ENCODE assay signal across 8 cellular contexts in genomic region chr1:28087614-28088167, GRCh38. TPM values are rescaled to one million over a fixed set of nuclear protein-coding genes. Genes with fewer than 3 reads are reported as not detected.
DNase-seq lines count a peak whose midpoint lies in the region; ATAC-seq, FAIRE-seq and TF ChIP-seq lines count a peak whose summit lies in the region.

No MANE protein-coding gene starts in this region.

- 1 to 2% methylated on average over 16 of the region's 16 CpGs for WGBS in pancreas, 2 donors

- no peak for TF ChIP-seq POLR2A in H54 (IDR thresholded peaks at IDR 0.05; ENCODE audit: low read depth, low read length)

- POLR2A ChIA-PET in activated CD8-positive, alpha-beta T cell treated with anti-CD3 and anti-CD28 coated beads for 36 hours (lab: Charles Lee), result interaction anchor here (0.7 to 2.4 kb wide), 17 partner anchors 10 to 315 kb away, joined by 3 to 12 read pairs (median 4); partner anchors contain the start of gene STX12

- DNase-seq in GF-D8 (lab: John Stamatoyannopoulos, UW) (peak; percentile 40), fibroblast of the aortic adventitia (ENCODE audit: low read depth) (no peak), pancreas (no peak), NCI-H510A treated with DMSO at 0.1 percent for 48 hours (lab: John Stamatoyannopoulos, UW) (no peak), H54 (ENCODE audit: insufficient read length, low spot score) (no peak)
- DNase-seq in activated CD8-positive, alpha-beta T cell treated with anti-CD3 and anti-CD28 coated beads for 36 hours, result peak; percentile 54

- H3K27me3 ChIP-seq in HUES48 (ENCODE audit: control insufficient read depth, insufficient read depth, low read length), result no peaks in the 10 kb centered on the region
- H3K27me3 ChIP-seq in pancreas, result no peaks in the 10 kb centered on the region

- no peaks in the 10 kb centered on the region for H3K9me3 Mint-ChIP-seq in activated CD8-positive, alpha-beta T cell treated with anti-CD3 and anti-CD28 coated beads for 36 hours

- peaks cover 1% of the 10 kb centered on the region for H3K36me3 Mint-ChIP-seq in activated CD8-positive, alpha-beta T cell treated with anti-CD3 and anti-CD28 coated beads for 36 hours (ENCODE audit: low read depth)

- H3K27ac ChIP-seq in 22Rv1, result peak overlapping the region; percentile 94
- H3K27ac ChIP-seq in HUES48 (ENCODE audit: low read depth, low read length), result peak overlapping the region; percentile 91
- peak overlapping the region; percentile 72 to 80 (median 78) for H3K27ac ChIP-seq in pancreas

- peaks cover 4% of the 10 kb centered on the region; the same call in 1 of the 2 replicates for H3K4me1 ChIP-seq in HUES48 (ENCODE audit: control insufficient read depth, insufficient read depth, low read length)
- peaks cover 5 to 20% (median 19%) of the 10 kb centered on the region in 3 donors for H3K4me1 ChIP-seq in pancreas

- peaks cover 3% of the 10 kb centered on the region for H3K27me3 Mint-ChIP-seq in activated CD8-positive, alpha-beta T cell treated with anti-CD3 and anti-CD28 coated beads for 36 hours

- TF ChIP-seq CTCF in 22Rv1 (IDR thresholded peaks at IDR 0.05) (no peak), fibroblast of the aortic adventitia (IDR thresholded peaks at IDR 0.05; ENCODE audit: insufficient read depth, low read length) (no peak), pancreas (IDR thresholded peaks at IDR 0.05) (no peak)
- peak; percentile 36 for TF ChIP-seq CTCF in activated CD8-positive, alpha-beta T cell treated with anti-CD3 and anti-CD28 coated beads for 36 hours (IDR thresholded peaks at IDR 0.05)

- CTCF ChIA-PET in activated CD8-positive, alpha-beta T cell treated with anti-CD3 and anti-CD28 coated beads for 36 hours (lab: Charles Lee), result interaction anchor here (0.8 to 7.4 kb wide), 8 partner anchors 10 to 147 kb away, joined by 3 to 149 read pairs (median 4); no protein-coding TSS in a partner anchor

- H3K9ac ChIP-seq in HUES48 (ENCODE audit: low read depth, low read length), result peak overlapping the region; percentile 82

- peak overlapping the region; percentile 95 for H3K27ac Mint-ChIP-seq in activated CD8-positive, alpha-beta T cell treated with anti-CD3 and anti-CD28 coated beads for 36 hours

- H3K4me1 Mint-ChIP-seq in activated CD8-positive, alpha-beta T cell treated with anti-CD3 and anti-CD28 coated beads for 36 hours (ENCODE audit: low read depth), result peaks cover 33% of the 10 kb centered on the region

- H3K4me3 Mint-ChIP-seq in activated CD8-positive, alpha-beta T cell treated with anti-CD3 and anti-CD28 coated beads for 36 hours, result peak overlapping the region; percentile 94

- no peaks in the 10 kb centered on the region for H3K36me3 ChIP-seq in HUES48 (ENCODE audit: control insufficient read depth, insufficient read depth, low read length)
- no peaks in the 10 kb centered on the region for H3K36me3 ChIP-seq in pancreas

- ATAC-seq in activated CD8-positive, alpha-beta T cell treated with anti-CD3 and anti-CD28 coated beads for 36 hours, result peak; percentile 2
- ATAC-seq in pancreas, result peak in 3 of 4 donors; percentile 4 to 36 (median 11)

- H3K9me3 ChIP-seq in HUES48 (ENCODE audit: control insufficient read depth, insufficient read depth, low read length), result no peaks in the 10 kb centered on the region
- H3K9me3 ChIP-seq in pancreas, result no peaks in the 10 kb centered on the region

- H3K4me3 ChIP-seq in HUES48 (ENCODE audit: low read depth, low read length), result peak overlapping the region; percentile 92
- peak overlapping the region; percentile 100 for H3K4me3 ChIP-seq in fibroblast of the aortic adventitia (ENCODE audit: low read depth, low read length)
- H3K4me3 ChIP-seq in pancreas, result peak overlapping the region; percentile 51 to 89 (median 69)

- FAIRE-seq in pancreas (lab: Jason Lieb, UNC), result no peak
- no peak for FAIRE-seq in H54 (lab: Jason Lieb, UNC)

- intact Hi-C loops in activated CD8-positive, alpha-beta T cell treated with anti-CD3 and anti-CD28 coated beads for 36 hours (cut with micrococcal nuclease), result no loop called here
- intact Hi-C loops in pancreas (cut with DNase I), result no loop called here

RNA-seq across cellular contexts. Expression of gene EYA3, which starts 0.7 kb away (rescaled TPM):
- total RNA-seq in activated CD8-positive, alpha-beta T cell treated with anti-CD3 and anti-CD28 coated beads for 36 hours, result 10 to 100 TPM; 34.6 to 34.9 TPM
- total RNA-seq in fibroblast of the aortic adventitia (ENCODE audit: low replicate concordance) (12.3 and 21.9 TPM in 2 replicates), pancreas (10 to 100 TPM in 2 of 6 donors, 1 to 10 TPM in 4; 6.0 to 14.6 (median 8.3) TPM)
- 1 to 10 TPM; 3.4 to 4.6 TPM for polyA plus RNA-seq in pancreas

Comparison
In these comparisons a context has a peak if more than half of its experiments do, and no peak if none do; other contexts are left out.
1. DNase-seq: peak in GF-D8 (single experiment) and activated CD8-positive, alpha-beta T cell treated with anti-CD3 and anti-CD28 coated beads for 36 hours (single experiment); none in fibroblast of the aortic adventitia (single experiment), pancreas (0 of 6), NCI-H510A treated with DMSO at 0.1 percent for 48 hours (single experiment) and H54 (single experiment).
2. Peak in every context shown above with its lines, with median percentiles within 50 percentile points of each other: H3K27ac ChIP-seq and H3K4me3 ChIP-seq.